Comparison of ENCODE assay signal across 32 cellular contexts in the genomic region with DNA sequence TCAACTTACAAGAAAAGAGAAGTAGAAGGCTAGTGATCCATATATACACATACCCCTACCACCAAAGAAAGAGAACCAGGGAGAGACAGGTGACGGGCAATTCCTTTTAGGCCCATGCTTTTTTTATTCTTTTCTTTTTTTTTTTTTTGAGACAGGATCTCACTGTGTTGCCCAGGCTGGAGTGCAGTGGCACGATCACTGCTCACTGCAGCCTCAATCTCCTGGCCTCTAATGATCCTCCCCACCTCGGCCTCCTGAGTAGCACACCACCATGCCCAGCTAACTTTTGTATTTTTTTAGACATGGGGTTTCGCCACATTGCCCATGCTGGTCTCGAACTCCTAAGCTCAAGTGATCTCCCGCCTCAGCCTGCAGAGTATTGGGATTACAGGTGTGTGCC. TPM values are rescaled to one million over a fixed set of nuclear protein-coding genes. Genes with fewer than 3 reads are reported as not detected.
"Had no signal": no experiment of that assay in that cellular context is flagged by ENCODE, and none has a peak within 500 bp of the region (broad histone marks: within the 10 kb centered on the region; RNA-seq: fewer than 3 reads in every experiment).

No MANE protein-coding gene starts in this region.

- DNase-seq: activated CD4-positive, alpha-beta memory T cell treated with anti-CD3 and anti-CD28 coated beads for 36 hours; activated CD4-positive, alpha-beta T cell treated with anti-CD3 and anti-CD28 coated beads for 1 hour; activated CD8-positive, alpha-beta memory T cell treated with anti-CD3 and anti-CD28 coated beads, Interleukin-2, amount 10 ng/mL, durations not matched to agents 7 days and 5 days; activated naive CD4-positive, alpha-beta T cell treated with anti-CD3 and anti-CD28 coated beads, Interleukin-2, amount 10 ng/mL, durations not matched to agents 7 days and 5 days; activated T-cell treated with anti-CD3 and anti-CD28 coated beads for 4 hours; anterior cingulate cortex; body of pancreas; effector CD8-positive, alpha-beta T cell; foreskin melanocyte; immature natural killer cell; natural killer cell; retina; sigmoid colon; stimulated activated CD4-positive, alpha-beta T cell treated with anti-CD3 and anti-CD28 coated beads, Interleukin-15, amount 100 ng/mL, for 24 hours; stimulated activated CD4-positive, alpha-beta T cell treated with anti-CD3 and anti-CD28 coated beads, Interleukin-2, amount 100 ng/mL, for 48 hours; stimulated activated CD8-positive, alpha-beta memory T cell treated with anti-CD3 and anti-CD28 coated beads, Interleukin-4, amount 100 ng/mL, for 48 hours; stimulated activated naive CD4-positive, alpha-beta T cell treated with Interleukin-2 at 50 U/mL for 16 hours; substantia nigra; thyroid gland; upper lobe of right lung; WERI-Rb-1 had no signal

- H3K27ac Mint-ChIP-seq: mesothelial cell of epicardium; progenitor cell of endocrine pancreas; T-helper 2 cell treated with Interferon-gamma antibody and Interleukin-4, amounts not matched to agents 5 μg/mL and 100 μg/mL, for 36 hours had no signal

- ATAC-seq: activated CD8-positive, alpha-beta memory T cell treated with anti-CD3 and anti-CD28 coated beads, Interleukin-2, amount 10 ng/mL, durations not matched to agents 7 days and 5 days; body of pancreas; left lobe of liver; natural killer cell; SK-N-SH treated with all-trans-retinoic acid at 6 μM for 48 hours; upper lobe of right lung had no signal

- H3K27me3 Mint-ChIP-seq: activated CD4-positive, alpha-beta memory T cell treated with anti-CD3 and anti-CD28 coated beads for 36 hours; activated CD8-positive, alpha-beta memory T cell treated with anti-CD3 and anti-CD28 coated beads, Interleukin-2, amount 10 ng/mL, durations not matched to agents 7 days and 5 days; activated naive CD4-positive, alpha-beta T cell treated with anti-CD3 and anti-CD28 coated beads, Interleukin-2, amount 10 ng/mL, durations not matched to agents 7 days and 5 days; progenitor cell of endocrine pancreas had no signal

- H3K9me3 Mint-ChIP-seq: activated CD4-positive, alpha-beta memory T cell treated with anti-CD3 and anti-CD28 coated beads for 36 hours; activated naive CD4-positive, alpha-beta T cell treated with anti-CD3 and anti-CD28 coated beads, Interleukin-2, amount 10 ng/mL, durations not matched to agents 7 days and 5 days; immature natural killer cell; mesothelial cell of epicardium; natural killer cell; T-helper 2 cell treated with Interferon-gamma antibody and Interleukin-4, amounts not matched to agents 5 μg/mL and 100 μg/mL, for 36 hours had no signal

- H3K9me3 ChIP-seq: body of pancreas, sigmoid colon, thyroid gland, upper lobe of right lung had no signal

- H3K4me3 Mint-ChIP-seq: activated CD4-positive, alpha-beta memory T cell treated with anti-CD3 and anti-CD28 coated beads for 36 hours; activated CD8-positive, alpha-beta memory T cell treated with anti-CD3 and anti-CD28 coated beads, Interleukin-2, amount 10 ng/mL, durations not matched to agents 7 days and 5 days; activated naive CD4-positive, alpha-beta T cell treated with anti-CD3 and anti-CD28 coated beads, Interleukin-2, amount 10 ng/mL, durations not matched to agents 7 days and 5 days; immature natural killer cell; mesothelial cell of epicardium; natural killer cell; T-helper 2 cell treated with Interferon-gamma antibody and Interleukin-4, amounts not matched to agents 5 μg/mL and 100 μg/mL, for 36 hours had no signal

- H3K4me3 ChIP-seq: body of pancreas, cardiac muscle cell, lung, sigmoid colon, smooth muscle cell, thyroid gland, upper lobe of right lung had no signal

- H3K4me2 ChIP-seq: smooth muscle cell had no signal

- H3K27ac ChIP-seq: body of pancreas, cardiac muscle cell, thyroid gland, upper lobe of right lung, WERI-Rb-1 had no signal

RNA-seq across cellular contexts. Expression of a gene that starts 4.8 kb away (rescaled TPM):
- total RNA-seq: activated CD4-positive, alpha-beta memory T cell treated with anti-CD3 and anti-CD28 coated beads for 36 hours; chondrocyte; kidney epithelial cell; mesothelial cell of epicardium; natural killer cell; osteocyte; progenitor cell of endocrine pancreas; smooth muscle cell; upper lobe of right lung had no signal
